In genomic region chr3:142366434-142366833, GRCh38 we compare ENCODE assay signal across 10 cellular contexts.
DNase-seq lines count a peak whose midpoint lies in the region; ATAC-seq and TF ChIP-seq lines count a peak whose summit lies in the region.
"Had no signal": no experiment of that assay in that cellular context is flagged by ENCODE, and none has a peak within 500 bp of the region (broad histone marks: within the 10 kb centered on the region; RNA-seq: fewer than 3 reads in every experiment).

No MANE protein-coding gene starts in this region.

- no peaks in the 10 kb centered on the region; the same call in 1 of the 2 replicates for H3K9me2 ChIP-seq in SK-N-SH
- no peaks in the 10 kb centered on the region for H3K9me2 ChIP-seq in hepatocyte (replicated peaks; ENCODE audit: insufficient read depth)

- H3K27me3 ChIP-seq in SK-N-SH (ENCODE audit: insufficient read depth) (no peaks in the 10 kb centered on the region), hepatocyte (no peaks in the 10 kb centered on the region), MG63 (no peaks in the 10 kb centered on the region), transverse colon (no peaks in the 10 kb centered on the region)

- H3K79me2 ChIP-seq in SK-N-SH (ENCODE audit: insufficient read depth) (no peaks in the 10 kb centered on the region), hepatocyte (no peaks in the 10 kb centered on the region)

- H3K9me3 ChIP-seq in SK-N-SH (no peaks in the 10 kb centered on the region), hepatocyte (ENCODE audit: low read depth) (no peaks in the 10 kb centered on the region), MG63 (no peaks in the 10 kb centered on the region; the same call in 1 of the 2 replicates), transverse colon (no peaks in the 10 kb centered on the region)

- TF ChIP-seq CTCF in SK-N-SH (IDR thresholded peaks at IDR 0.05), result peak; percentile 50
- TF ChIP-seq CTCF in hepatocyte (IDR thresholded peaks at IDR 0.05; ENCODE audit: poor library complexity), result peak; percentile 17
- no peak for TF ChIP-seq CTCF in transverse colon (IDR thresholded peaks at IDR 0.05)

- no peaks in the 10 kb centered on the region for H3K4me1 ChIP-seq in SK-N-SH (ENCODE audit: control insufficient read depth in 1 of 2, insufficient read depth in 2 of 2, low read depth in 1 of 2, low read length in 1 of 2)
- H3K4me1 ChIP-seq in hepatocyte (ENCODE audit: insufficient read depth), result no peaks in the 10 kb centered on the region
- H3K4me1 ChIP-seq in transverse colon, result no peaks in the 10 kb centered on the region

- H3K4me3 ChIP-seq in Jurkat, Clone E6-1 (ENCODE audit: low read length), result no peak overlapping the region
- H3K4me3 ChIP-seq in SK-N-SH (ENCODE audit: low read depth in 2 of 2, low read length in 1 of 2) (no peak overlapping the region), hepatocyte (no peak overlapping the region), MG63 (no peak overlapping the region), transverse colon (no peak overlapping the region)

- POLR2A ChIA-PET in SK-N-SH (lab: Yijun Ruan, JAX), result no interaction called here

- DNase-seq in DMS 273 treated with DMSO at 0.1 percent for 48 hours (lab: John Stamatoyannopoulos, UW), result peak; percentile 25
- peak; percentile 19 for DNase-seq in Jurkat, Clone E6-1 (ENCODE audit: low read depth, low spot score)
- DNase-seq in SK-N-SH, result peak; percentile 4
- DNase-seq in hepatocyte (ENCODE audit: low spot score), result no peak
- DNase-seq in MG63, result no peak
- no peak for DNase-seq in hippocampal formation (lab: John Stamatoyannopoulos, UW)
- DNase-seq in transverse colon, result no peak
- DNase-seq: activated effector memory CD4-positive, alpha-beta T cell treated with Interleukin-2 at 50 U/mL for 16 hours; stimulated activated CD4-positive, alpha-beta T cell treated with anti-CD3 and anti-CD28 coated beads, Interleukin-4, amount 100 ng/mL, for 4 hours had no signal

- CTCF ChIA-PET in SK-N-SH (lab: Yijun Ruan, JAX), result no interaction called here

- H3K4me2 ChIP-seq in SK-N-SH, result no peak overlapping the region
- H3K4me2 ChIP-seq in hepatocyte, result no peak overlapping the region

- no peak for TF ChIP-seq EP300 in SK-N-SH (IDR thresholded peaks at IDR 0.05; ENCODE audit: borderline replicate concordance in 1 of 2, low read depth in 1 of 2, low read length in 1 of 2)
- no peak for TF ChIP-seq EP300 in transverse colon (IDR thresholded peaks at IDR 0.05; ENCODE audit: low read depth)

- H3K9ac ChIP-seq in SK-N-SH, result no peak overlapping the region

- H2AFZ ChIP-seq in SK-N-SH (ENCODE audit: low read depth) (no peak overlapping the region), hepatocyte (no peak overlapping the region)

- TF ChIP-seq POLR2A in transverse colon (IDR thresholded peaks at IDR 0.05), result no peak

- in situ Hi-C loops in transverse colon (cut with MboI; ENCODE audit: low pct_ligation_motif_present in 1 of 4, low pct_unique_long_range_greater_than_20kb in 1 of 4, low sequenced_read_pairs in 3 of 4), result no loop called here

- no peaks in the 10 kb centered on the region for H4K20me1 ChIP-seq in SK-N-SH (ENCODE audit: insufficient read depth)
- no peaks in the 10 kb centered on the region for H4K20me1 ChIP-seq in hepatocyte (ENCODE audit: insufficient read depth, poor library complexity, severe bottlenecking)

- 85% methylated on average over 1 of the region's 1 CpG for WGBS in SK-N-SH (ENCODE audit: low lambda C conversion rate)
- 83% methylated on average over 1 of the region's 1 CpG for WGBS in hepatocyte (ENCODE audit: low lambda C conversion rate, missing lambda C conversion rate)
- WGBS in transverse colon (ENCODE audit: low coverage in 1 of 2), 2 donors, result 71 to 73% methylated on average over 1 of the region's 1 CpG

- H3F3A ChIP-seq in SK-N-SH (replicated peaks; ENCODE audit: insufficient read depth), result no peaks in the 10 kb centered on the region

- no peak for ATAC-seq in GM21619 (IDR thresholded peaks at IDR 0.05; ENCODE audit: unreplicated experiment)

- no peak overlapping the region for H3K27ac ChIP-seq in SK-N-SH (ENCODE audit: low read depth in 2 of 2, low read length in 1 of 2)
- H3K27ac ChIP-seq in hepatocyte, result no peak overlapping the region
- no peak overlapping the region for H3K27ac ChIP-seq in transverse colon

- intact Hi-C loops in transverse colon (cut with DNase I; ENCODE audit: low total_unique reads), result no loop called here

- H3K36me3 ChIP-seq in SK-N-SH (replicated peaks in 1 of 2; ENCODE audit: control insufficient read depth in 1 of 2, insufficient read depth in 2 of 2, low read length in 1 of 2) (peaks cover 25 to 58% of the 10 kb centered on the region in 2 experiments), hepatocyte (replicated peaks; ENCODE audit: insufficient read depth, low read depth) (no peaks in the 10 kb centered on the region), MG63 (peaks cover 36% of the 10 kb centered on the region), transverse colon (peaks cover 0 to 58% (median 23%) of the 10 kb centered on the region in 4 donors)

- peak; percentile 25; the same call in 1 of the 2 replicates for TF ChIP-seq RAD21 in SK-N-SH (IDR thresholded peaks at IDR 0.05; ENCODE audit: low read length)

TF ChIP-seq in SK-N-SH, 30 proteins besides CTCF, POLR2A, EP300 and RAD21:
- TF ChIP-seq MXI1 (IDR thresholded peaks at IDR 0.05; ENCODE audit: low read depth, low read length) (no peak), EZH2phosphoT487 (IDR thresholded peaks at IDR 0.05; ENCODE audit: borderline replicate concordance, low read depth) (no peak), RFX5 (IDR thresholded peaks at IDR 0.05; ENCODE audit: low read length) (no peak), NRF1 (IDR thresholded peaks at IDR 0.05; ENCODE audit: low read depth, low read length) (no peak), ELF1 (IDR thresholded peaks at IDR 0.05) (no peak), USF2 (IDR thresholded peaks at IDR 0.05; ENCODE audit: borderline replicate concordance, low read depth, low read length) (no peak), TEAD4 (IDR thresholded peaks at IDR 0.05; ENCODE audit: borderline replicate concordance, insufficient read depth) (no peak), TCF12 (IDR thresholded peaks at IDR 0.05) (no peak), YY1 (IDR thresholded peaks at IDR 0.05; ENCODE audit: low read depth) (no peak), CHD2 (IDR thresholded peaks at IDR 0.05; ENCODE audit: low read length, partially characterized antibody) (no peak), IRF3 (IDR thresholded peaks at IDR 0.05; ENCODE audit: low read depth, low read length) (no peak)

Comparison
In these comparisons a context has a peak if more than half of its experiments do, and no peak if none do; other contexts are left out.
1. DNase-seq: peak in DMS 273 treated with DMSO at 0.1 percent for 48 hours (single experiment), Jurkat, Clone E6-1 (single experiment) and SK-N-SH (single experiment); none in hepatocyte (single experiment), MG63 (single experiment), hippocampal formation (0 of 2) and transverse colon (single experiment).
2. CTCF ChIP-seq: peak in SK-N-SH (single experiment) and hepatocyte (single experiment); none in transverse colon (0 of 5).